In the genomic region with DNA sequence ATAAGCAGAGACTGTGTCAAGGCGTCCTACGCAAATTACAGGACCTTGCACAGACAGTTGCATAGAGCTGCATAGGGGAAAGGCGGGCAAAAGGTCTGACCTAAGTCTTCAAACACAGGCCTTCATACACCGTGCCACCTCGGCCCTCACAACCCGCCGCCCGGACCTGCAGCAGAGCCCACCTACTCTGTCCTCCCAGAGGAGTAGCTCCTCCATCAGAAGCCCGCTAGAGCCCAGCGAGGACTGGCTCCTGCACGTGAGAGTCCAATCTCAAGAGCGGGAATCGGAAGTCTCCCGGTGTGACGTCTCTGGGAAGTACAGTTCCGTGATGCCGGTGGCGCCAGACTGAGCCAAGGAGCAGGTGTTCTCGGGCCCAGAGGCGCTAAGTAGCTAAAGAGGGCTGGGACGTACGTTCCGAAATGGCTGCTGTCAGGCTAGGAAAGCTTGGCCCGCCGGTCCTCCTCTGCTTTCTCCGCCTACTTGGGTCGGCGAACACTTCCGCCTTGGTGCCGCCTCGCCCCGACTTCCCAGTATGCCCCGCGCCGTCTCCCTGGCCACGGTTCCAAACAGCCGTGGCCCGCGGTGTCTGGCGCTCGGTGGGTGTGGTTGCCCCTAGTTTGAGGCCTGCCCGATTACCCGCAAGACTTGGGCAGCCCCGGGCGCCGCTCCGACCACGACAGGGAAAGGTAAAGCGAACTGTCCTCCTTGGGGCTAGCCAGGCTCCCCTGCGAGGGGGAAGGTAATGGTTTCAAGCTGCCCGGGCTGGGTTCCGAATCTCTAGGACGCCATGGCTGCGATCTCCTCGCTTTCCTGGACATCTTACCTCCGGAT, we compare ENCODE assay signal across 8 cellular contexts. TPM values are rescaled to one million over a fixed set of nuclear protein-coding genes. Genes with fewer than 3 reads are reported as not detected.
DNase-seq lines count a peak whose midpoint lies in the region; ATAC-seq and TF ChIP-seq lines count a peak whose summit lies in the region.

ASTE1 (minus strand) TSS at position 505 of the 831 bp plus-strand sequence. CDS start 1,519 bp downstream, outside the sequence.
A gene with protein sequence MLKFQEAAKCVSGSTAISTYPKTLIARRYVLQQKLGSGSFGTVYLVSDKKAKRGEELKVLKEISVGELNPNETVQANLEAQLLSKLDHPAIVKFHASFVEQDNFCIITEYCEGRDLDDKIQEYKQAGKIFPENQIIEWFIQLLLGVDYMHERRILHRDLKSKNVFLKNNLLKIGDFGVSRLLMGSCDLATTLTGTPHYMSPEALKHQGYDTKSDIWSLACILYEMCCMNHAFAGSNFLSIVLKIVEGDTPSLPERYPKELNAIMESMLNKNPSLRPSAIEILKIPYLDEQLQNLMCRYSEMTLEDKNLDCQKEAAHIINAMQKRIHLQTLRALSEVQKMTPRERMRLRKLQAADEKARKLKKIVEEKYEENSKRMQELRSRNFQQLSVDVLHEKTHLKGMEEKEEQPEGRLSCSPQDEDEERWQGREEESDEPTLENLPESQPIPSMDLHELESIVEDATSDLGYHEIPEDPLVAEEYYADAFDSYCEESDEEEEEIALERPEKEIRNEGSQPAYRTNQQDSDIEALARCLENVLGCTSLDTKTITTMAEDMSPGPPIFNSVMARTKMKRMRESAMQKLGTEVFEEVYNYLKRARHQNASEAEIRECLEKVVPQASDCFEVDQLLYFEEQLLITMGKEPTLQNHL (plus strand): TSS at position 557 of the 831 bp plus-strand sequence. CDS start 2,832 bp downstream, outside the sequence.

- H3K4me3 Mint-ChIP-seq in activated B cell treated with CpG ODN at 0.5 μM for 24 hours = peak within 1 kb of the TSS; percentile 96

- no peaks in the 10 kb centered on the region for H3K27me3 Mint-ChIP-seq in activated B cell treated with CpG ODN at 0.5 μM for 24 hours

- H3K4me1 Mint-ChIP-seq in activated B cell treated with CpG ODN at 0.5 μM for 24 hours = peaks cover 52% of the 10 kb centered on the region

- no peak for TF ChIP-seq CTCF in activated B cell treated with CpG ODN at 0.5 μM for 24 hours (IDR thresholded peaks at IDR 0.05)

- ATAC-seq in HG03175 (IDR thresholded peaks at IDR 0.05; ENCODE audit: unreplicated experiment) (peak; percentile 99), activated B cell treated with CpG ODN at 0.5 μM for 24 hours (ENCODE audit: low read depth) (peak; percentile 97)

- no peaks in the 10 kb centered on the region for H3K9me3 Mint-ChIP-seq in activated B cell treated with CpG ODN at 0.5 μM for 24 hours

- POLR2A ChIA-PET in activated B cell treated with CpG ODN at 0.5 μM for 24 hours (lab: Charles Lee) = interaction anchor here (0.5 to 2.6 kb wide), 9 partner anchors 9 to 1391 kb away, joined by 3 to 33 read pairs (median 4); partner anchors contain the start of genes ATP2C1, DNAJC13 and NUDT16

- peaks cover 37% of the 10 kb centered on the region for H3K36me3 Mint-ChIP-seq in activated B cell treated with CpG ODN at 0.5 μM for 24 hours (ENCODE audit: low read depth)

- TF ChIP-seq POLR2A in GM18951 (IDR thresholded peaks at IDR 0.05; ENCODE audit: extremely low read depth, insufficient read depth, insufficient read length) = peak; percentile 81

- in situ Hi-C loops in GM18951 (cut with MboI; ENCODE audit: low sequenced_read_pairs, unreplicated experiment) = loop anchor here (25.0 kb wide), 3 partner anchors 461 to 1161 kb away; partner anchors contain the start of gene CPNE4

- intact Hi-C loops in activated B cell treated with CpG ODN at 0.5 μM for 24 hours (cut with micrococcal nuclease) = loop anchor here (1.0 to 5.0 kb wide), 7 partner anchors 133 to 1696 kb away; partner anchors contain the start of genes DNAJC13, MRPL3, NPHP3 and NUDT16

- H3K27ac Mint-ChIP-seq in activated B cell treated with CpG ODN at 0.5 μM for 24 hours = peak within 1 kb of the TSS; percentile 97

- CTCF ChIA-PET in activated B cell treated with CpG ODN at 0.5 μM for 24 hours (lab: Charles Lee) = interaction anchor here (2.6 kb wide), 1 partner anchor 133 kb away, joined by 6 read pairs; the partner anchor contains the start of gene ATP2C1

- DNase-seq in AG08396 (ENCODE audit: low spot score) (peak; percentile 91), NCI-H2227 treated with DMSO at 0.1 percent for 48 hours (lab: John Stamatoyannopoulos, UW) (peak; percentile 79), activated B cell treated with CpG ODN at 0.5 μM for 24 hours (peak; percentile 89), islet precursor cell (peak; percentile 85)
- peak; percentile 94 for DNase-seq in central memory CD4-positive, alpha-beta T cell
- DNase-seq in stimulated activated CD4-positive, alpha-beta T cell treated with anti-CD3 and anti-CD28 coated beads, Interleukin-12 subunit alpha, Interleukin-12 subunit beta, amount 100 ng/mL, for 48 hours (ENCODE audit: low read depth in 2 of 3, low spot score in 1 of 3) = peak; percentile 78 to 90 (median 78)

RNA-seq across cellular contexts. Expression of gene ASTE1, which starts in this region (rescaled TPM):
- total RNA-seq in activated B cell treated with CpG ODN at 0.5 μM for 24 hours = 15.6 and 16.9 TPM in 2 replicates

RNA-seq across cellular contexts. Expression of the second gene that starts in this region (rescaled TPM):
- total RNA-seq in activated B cell treated with CpG ODN at 0.5 μM for 24 hours = 1.5 and 1.9 TPM in 2 replicates

Comparison
In these comparisons a context has a peak if more than half of its experiments do, and no peak if none do; other contexts are left out.
1. Peak in every context shown above with its lines: DNase-seq and ATAC-seq.